In the genomic region with DNA sequence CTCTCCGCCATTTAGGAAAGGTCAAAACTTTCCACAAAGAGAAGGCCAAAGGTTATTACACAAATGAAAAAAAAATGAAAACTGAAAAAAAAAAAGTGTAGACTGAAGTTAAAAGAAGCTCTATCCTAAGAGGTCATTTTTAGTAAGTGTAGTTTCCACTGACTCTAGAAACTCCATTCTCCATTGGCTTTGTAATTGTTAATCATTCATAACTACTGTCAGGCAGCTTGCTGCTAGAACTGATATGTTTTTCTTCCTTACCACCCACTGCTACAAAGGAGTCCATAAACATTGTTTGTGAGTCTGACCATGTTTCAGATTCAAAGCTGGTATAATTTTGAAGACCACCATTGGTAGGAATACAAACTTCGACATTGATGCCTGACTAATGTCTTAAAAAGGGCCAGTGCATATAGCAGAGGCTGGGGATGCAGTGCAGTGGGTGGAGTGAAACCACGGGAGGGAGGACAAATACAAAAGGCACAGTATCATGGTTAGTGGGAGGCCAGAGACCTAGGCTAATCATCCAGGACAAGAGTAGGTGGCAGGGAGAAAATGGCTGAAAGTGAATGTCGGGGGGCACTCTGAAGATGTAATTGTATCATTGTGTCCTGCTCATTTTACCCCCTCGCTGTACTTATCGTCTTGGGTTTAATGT, we compare ENCODE assay signal across 17 cellular contexts. TPM values are rescaled to one million over a fixed set of nuclear protein-coding genes. Genes with fewer than 3 reads are reported as not detected.
"Had no signal": no experiment of that assay in that cellular context is flagged by ENCODE, and none has a peak within 500 bp of the region (broad histone marks: within the 10 kb centered on the region; RNA-seq: fewer than 3 reads in every experiment).

No MANE protein-coding gene starts in this region.

- H3K27ac ChIP-seq: gastrocnemius medialis, lower lobe of right lung, prostate gland, skin epidermis, spleen, thoracic aorta, transverse colon had no signal

- ATAC-seq: gastrocnemius medialis; left ventricle myocardium superior; lower lobe of right lung; naive thymus-derived CD8-positive, alpha-beta T cell; right cardiac atrium had no signal

- DNase-seq: cortex of kidney; gastrocnemius medialis; head of caudate nucleus; left ventricle myocardium superior; lower lobe of right lung; naive thymus-derived CD8-positive, alpha-beta T cell; nephron progenitor cell; nucleus accumbens; right cardiac atrium; spleen; stimulated activated CD4-positive, alpha-beta T cell treated with anti-CD3 and anti-CD28 coated beads, Interleukin-4, amount 100 ng/mL, for 4 hours; transverse colon had no signal

- H3K4me1 ChIP-seq: gastrocnemius medialis, lower lobe of right lung, prostate gland, spleen, transverse colon had no signal

- H3K4me1 Mint-ChIP-seq: naive thymus-derived CD8-positive, alpha-beta T cell; stimulated activated memory B cell treated with anti-CD40 and anti-IgM and Interleukin-4, amounts not matched to agents 10 μg/mL and 1 μg/mL and 100 μg/mL, for 72 hours had no signal

- H3K36me3 Mint-ChIP-seq: stimulated activated memory B cell treated with anti-CD40 and anti-IgM and Interleukin-4, amounts not matched to agents 10 μg/mL and 1 μg/mL and 100 μg/mL, for 72 hours had no signal

- H3K36me3 ChIP-seq: gastrocnemius medialis, lower lobe of right lung, prostate gland, spleen, thoracic aorta, transverse colon had no signal

- H3K4me3 Mint-ChIP-seq: naive thymus-derived CD8-positive, alpha-beta T cell; nephron progenitor cell; stimulated activated memory B cell treated with anti-CD40 and anti-IgM and Interleukin-4, amounts not matched to agents 10 μg/mL and 1 μg/mL and 100 μg/mL, for 72 hours; stimulated activated naive CD8-positive, alpha-beta T cell treated with anti-CD3 and anti-CD28 coated beads, Interleukin-15, Interleukin-2, amounts not matched to agents 100 ng/mL and 50 ng/mL, for 24 hours had no signal

- H3K9me3 Mint-ChIP-seq: stimulated activated memory B cell treated with anti-CD40 and anti-IgM and Interleukin-4, amounts not matched to agents 10 μg/mL and 1 μg/mL and 100 μg/mL, for 72 hours had no signal

- H3K4me3 ChIP-seq: gastrocnemius medialis, lower lobe of right lung, prostate gland, skin epidermis, spleen, thoracic aorta, transverse colon had no signal

- H3K27me3 ChIP-seq: gastrocnemius medialis, transverse colon had no signal

- H3K27ac Mint-ChIP-seq: naive thymus-derived CD8-positive, alpha-beta T cell; nephron progenitor cell; stimulated activated memory B cell treated with anti-CD40 and anti-IgM and Interleukin-4, amounts not matched to agents 10 μg/mL and 1 μg/mL and 100 μg/mL, for 72 hours; stimulated activated naive CD8-positive, alpha-beta T cell treated with anti-CD3 and anti-CD28 coated beads, Interleukin-15, Interleukin-2, amounts not matched to agents 100 ng/mL and 50 ng/mL, for 24 hours had no signal

RNA-seq across cellular contexts. Expression of gene DYNC1I1, which starts 16.9 kb away (rescaled TPM):
- total RNA-seq: naive thymus-derived CD8-positive, alpha-beta T cell had no signal
- polyA plus RNA-seq: naive thymus-derived CD8-positive, alpha-beta T cell had no signal
